ENCODE assay signal across 16 cellular contexts in genomic region chr13:114022876-114023275, GRCh38. TPM values are rescaled to one million over a fixed set of nuclear protein-coding genes. Genes with fewer than 3 reads are reported as not detected.
"Had no signal": no experiment of that assay in that cellular context is flagged by ENCODE, and none has a peak within 500 bp of the region (broad histone marks: within the 10 kb centered on the region; RNA-seq: fewer than 3 reads in every experiment).

No MANE protein-coding gene starts in this region.

- DNase-seq: activated CD4-positive, alpha-beta T cell treated with anti-CD3 and anti-CD28 coated beads for 48 hours; activated naive CD4-positive, alpha-beta T cell treated with anti-CD3 and anti-CD28 coated beads, Interleukin-2, amount 50 U/mL, for 16 hours; activated T-cell treated with anti-CD3 and anti-CD28 coated beads for 4 hours; adrenal gland; effector CD4-positive, alpha-beta T cell; gastrocnemius medialis; kidney glomerular epithelial cell; mesenchymal stem cell; naive B cell; stimulated activated naive B cell treated with anti-CD40 and anti-IgM and Interleukin-4, amounts not matched to agents 10 μg/mL and 1 μg/mL and 100 μg/mL, for 72 hours; upper lobe of right lung had no signal

- H3K4me3 Mint-ChIP-seq: stimulated activated naive B cell treated with anti-CD40 and anti-IgM and Interleukin-4, amounts not matched to agents 10 μg/mL and 1 μg/mL and 100 μg/mL, for 72 hours had no signal

- H3K27me3 Mint-ChIP-seq: naive B cell; stimulated activated naive B cell treated with anti-CD40 and anti-IgM and Interleukin-4, amounts not matched to agents 10 μg/mL and 1 μg/mL and 100 μg/mL, for 72 hours had no signal

- H3K9me3 Mint-ChIP-seq: activated T-helper 2 cell treated with anti-CD3 and anti-CD28 coated beads, Interferon-gamma antibody, Interleukin-2, Interleukin-4, amounts not matched to agents 10 μg/mL and 5 μg/mL and 100 μg/mL, durations not matched to agents 14 hours and 24 hours and 36 hours; naive B cell; stimulated activated naive B cell treated with anti-CD40 and anti-IgM and Interleukin-4, amounts not matched to agents 10 μg/mL and 1 μg/mL and 100 μg/mL, for 72 hours had no signal

- ATAC-seq: esophagus mucosa, gastrocnemius medialis, heart left ventricle, mucosa of descending colon, upper lobe of right lung had no signal

- H3K27ac Mint-ChIP-seq: activated T-helper 2 cell treated with anti-CD3 and anti-CD28 coated beads, Interferon-gamma antibody, Interleukin-2, Interleukin-4, amounts not matched to agents 10 μg/mL and 5 μg/mL and 100 μg/mL, durations not matched to agents 14 hours and 24 hours and 36 hours; stimulated activated naive B cell treated with anti-CD40 and anti-IgM and Interleukin-4, amounts not matched to agents 10 μg/mL and 1 μg/mL and 100 μg/mL, for 72 hours had no signal

RNA-seq across cellular contexts. Expression of gene C13orf46, which starts 49.0 kb away (rescaled TPM):
- total RNA-seq: bronchial epithelial cell had no signal
